In the genomic region with DNA sequence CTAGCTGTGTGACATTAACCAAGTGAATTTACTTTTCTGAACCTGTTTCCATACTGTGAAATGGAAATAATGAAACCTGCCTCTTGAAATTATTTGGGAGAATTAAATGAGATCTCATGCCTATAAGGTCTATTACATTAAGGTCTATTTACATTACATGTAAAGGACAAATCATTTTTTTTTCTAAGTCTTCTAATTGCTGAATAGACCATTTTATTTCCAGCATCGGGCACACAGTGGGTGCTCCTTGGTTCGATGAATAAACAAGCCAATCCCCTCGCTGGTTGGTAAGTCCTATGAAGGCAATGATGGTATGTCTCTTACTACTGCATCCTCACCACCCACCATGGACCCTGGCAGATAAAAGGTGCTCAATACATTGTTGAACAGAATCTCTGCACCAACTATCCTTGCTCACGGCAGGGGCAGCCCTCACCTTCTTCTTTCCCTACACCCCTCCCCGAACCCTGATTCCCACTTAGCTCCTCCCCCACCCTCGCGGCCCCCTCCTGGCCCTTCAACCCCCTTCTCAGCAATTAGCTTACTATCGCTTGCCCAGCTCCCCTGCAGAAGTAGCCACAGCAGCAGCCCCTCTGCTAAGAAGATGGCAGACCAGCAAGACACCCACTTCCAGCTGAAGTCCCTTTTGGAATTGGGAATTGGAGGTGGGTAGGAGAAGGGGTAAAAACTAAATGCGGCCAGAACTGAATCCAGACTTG, we compare ENCODE assay signal across 12 cellular contexts. TPM values are rescaled to one million over a fixed set of nuclear protein-coding genes. Genes with fewer than 3 reads are reported as not detected.
DNase-seq lines count a peak whose midpoint lies in the region; ATAC-seq, FAIRE-seq and TF ChIP-seq lines count a peak whose summit lies in the region.
"Had no signal": no experiment of that assay in that cellular context is flagged by ENCODE, and none has a peak within 500 bp of the region (broad histone marks: within the 10 kb centered on the region; RNA-seq: fewer than 3 reads in every experiment).

No MANE protein-coding gene starts in this region.

- H3K4ac ChIP-seq in neuronal stem cell (ENCODE audit: low read length): no peak overlapping the region

- 66% methylated on average over 6 of the region's 9 CpGs for WGBS in A549 (ENCODE audit: missing lambda C conversion rate)
- 8% methylated on average over 2 to 5 of the region's 9 CpGs for WGBS in gastroesophageal sphincter (ENCODE audit: low coverage in 1 of 2), 2 donors
- no CpG with 5 or more reads among the region's 9 CpGs for WGBS in neuronal stem cell (ENCODE audit: extremely low coverage in 2 of 2, insufficient read length in 2 of 2, insufficient replicate concordance in 1 of 2), 2 donors

- H3K18ac ChIP-seq in neuronal stem cell (ENCODE audit: low read length): peak overlapping the region; percentile 68

- no peak overlapping the region for H3K23ac ChIP-seq in neuronal stem cell (ENCODE audit: low read depth, low read length, poor library complexity)

- no peak for ATAC-seq in A549
- ATAC-seq in Panc1: no peak
- ATAC-seq in gastroesophageal sphincter: no peak
- ATAC-seq in activated CD4-positive, CD25-positive, alpha-beta regulatory T cell treated with anti-CD3 and anti-CD28 coated beads, Interleukin-2, amount 50 U/mL, for 24 hours: no peak
- ATAC-seq in GM21717 (IDR thresholded peaks at IDR 0.05; ENCODE audit: unreplicated experiment): no peak

- H3K9ac ChIP-seq in neuronal stem cell (ENCODE audit: low read depth, low read length, poor library complexity): no peak overlapping the region
- H3K9ac ChIP-seq: BLaER1 treated with 17β-estradiol and CSF1 and Interleukin-3, amounts not matched to agents 10 nM and 100 nM had no signal

- H3K14ac ChIP-seq in neuronal stem cell (ENCODE audit: low read length): no peak overlapping the region

- peak overlapping the region; percentile 67 for H2BK5ac ChIP-seq in neuronal stem cell (ENCODE audit: low read length)

- H3K79me1 ChIP-seq in neuronal stem cell (ENCODE audit: low read depth, low read length): peaks cover 14% of the 10 kb centered on the region

- TF ChIP-seq CTCF in A549 (IDR thresholded peaks at IDR 0.05) (no peak), Panc1 (IDR thresholded peaks at IDR 0.05) (no peak), gastroesophageal sphincter (IDR thresholded peaks at IDR 0.05) (no peak)

- H3K9me3 ChIP-seq in A549: no peaks in the 10 kb centered on the region
- H3K9me3 ChIP-seq in Panc1 (ENCODE audit: control insufficient read depth, insufficient read depth, low read depth, low read length): no peaks in the 10 kb centered on the region
- no peaks in the 10 kb centered on the region for H3K9me3 ChIP-seq in gastroesophageal sphincter
- no peaks in the 10 kb centered on the region for H3K9me3 ChIP-seq in neuronal stem cell (replicated peaks in 1 of 2; ENCODE audit: control insufficient read depth in 2 of 2, insufficient read depth in 1 of 2, low read depth in 1 of 2, low read length in 2 of 2)
- H3K9me3 ChIP-seq: BLaER1 treated with 17β-estradiol and CSF1 and Interleukin-3, amounts not matched to agents 10 nM and 100 nM had no signal

- FAIRE-seq in A549 (lab: Jason Lieb, UNC): no peak
- FAIRE-seq: endometrium had no signal

- DNase-seq in A549 (ENCODE audit: low read depth in 1 of 2, low spot score in 1 of 2) (no peak), Panc1 (ENCODE audit: low read depth, low spot score) (no peak), neuronal stem cell (ENCODE audit: low spot score) (no peak), GM19238 (ENCODE audit: insufficient read length, low spot score) (no peak)
- DNase-seq in activated naive CD4-positive, alpha-beta T cell (lab: John Stamatoyannopoulos, UW): no peak
- DNase-seq: naive B cell, NCI-H2171 had no signal

- no peak overlapping the region for H4K8ac ChIP-seq in neuronal stem cell (ENCODE audit: low read depth, low read length)

- H2AK5ac ChIP-seq in neuronal stem cell (ENCODE audit: low read depth, low read length): peak overlapping the region; percentile 98

- no TSS peak for BruUV-seq in Panc1 (replicated peaks; lab: Mats Ljungman, UMichigan)

- H2AFZ ChIP-seq in neuronal stem cell (ENCODE audit: low read length): no peak overlapping the region

- no peak for TF ChIP-seq RAD21 in A549 (conservative IDR thresholded peaks at IDR 0.05 in 1 of 2, IDR thresholded peaks at IDR 0.05 in 1 of 2)

- H2BK15ac ChIP-seq in neuronal stem cell (ENCODE audit: low read length): peak overlapping the region; percentile 97

- TF ChIP-seq POLR2A in A549 (IDR thresholded peaks at IDR 0.05; ENCODE audit: low read length): no peak
- TF ChIP-seq POLR2A in gastroesophageal sphincter (IDR thresholded peaks at IDR 0.05): no peak

- no peak overlapping the region for H2BK12ac ChIP-seq in neuronal stem cell (ENCODE audit: low read length)

- peak overlapping the region; percentile 98 for H2BK120ac ChIP-seq in neuronal stem cell (ENCODE audit: low read depth, low read length)

- H3K27me3 ChIP-seq in Panc1 (ENCODE audit: control insufficient read depth, insufficient read depth, low read length) (peaks cover 7% of the 10 kb centered on the region), gastroesophageal sphincter (peaks cover 85% of the 10 kb centered on the region), neuronal stem cell (ENCODE audit: control insufficient read depth in 3 of 3, insufficient read depth in 3 of 3, low read depth in 1 of 3, low read length in 3 of 3) (peaks cover 0 to 8% (median 0%) of the 10 kb centered on the region in 3 experiments)

- no peak overlapping the region for H3K27ac ChIP-seq in A549
- no peak overlapping the region for H3K27ac ChIP-seq in Panc1 (ENCODE audit: low read length)
- H3K27ac ChIP-seq in gastroesophageal sphincter: peak overlapping the region in 3 of 4 donors; percentile 57 to 85 (median 81)
- no peak overlapping the region for H3K27ac ChIP-seq in neuronal stem cell (replicated peaks; ENCODE audit: low read length)
- H3K27ac ChIP-seq: BLaER1 treated with 17β-estradiol and CSF1 and Interleukin-3, amounts not matched to agents 10 nM and 100 nM had no signal

- no peak for TF ChIP-seq EP300 in A549 (IDR thresholded peaks at IDR 0.05)
- TF ChIP-seq EP300 in gastroesophageal sphincter (IDR thresholded peaks at IDR 0.05): no peak

- POLR2A ChIA-PET in A549 (lab: Yijun Ruan, JAX) (no interaction called here), Panc1 (lab: Charles Lee) (no interaction called here)

- H3K4me3 ChIP-seq in A549 (no peak overlapping the region; the same call in 1 of the 3 replicates), Panc1 (ENCODE audit: low read depth in 2 of 2, low read length in 2 of 2) (peak overlapping the region; percentile 45 to 46; a peak in 3 of 4 replicates), gastroesophageal sphincter (peak overlapping the region; percentile 22 to 80), neuronal stem cell (ENCODE audit: low read length in 2 of 2) (peak overlapping the region; percentile 69 to 89)

- CTCF ChIA-PET in A549 (lab: Yijun Ruan, JAX): interaction anchor here (1.2 to 12.7 kb wide), 5 partner anchors 86 to 210 kb away, joined by 3 to 424 read pairs (median 5); no protein-coding TSS in a partner anchor
- CTCF ChIA-PET in Panc1 (lab: Charles Lee): no interaction called here

- no peaks in the 10 kb centered on the region; the same call in 1 of the 2 replicates for H3K36me3 ChIP-seq in Panc1 (ENCODE audit: control insufficient read depth, insufficient read depth, low read length)
- H3K36me3 ChIP-seq in gastroesophageal sphincter: no peaks in the 10 kb centered on the region
- H3K36me3 ChIP-seq in neuronal stem cell (replicated peaks in 1 of 2; ENCODE audit: control insufficient read depth in 2 of 2, insufficient read depth in 2 of 2, low read length in 2 of 2): peaks cover 0 to 5% of the 10 kb centered on the region in 2 donors
- H3K36me3 ChIP-seq: BLaER1 treated with 17β-estradiol and CSF1 and Interleukin-3, amounts not matched to agents 10 nM and 100 nM had no signal

- intact Hi-C loops in Panc1 (cut with micrococcal nuclease; ENCODE audit: unreplicated experiment): no loop called here

- no peak overlapping the region for H4K91ac ChIP-seq in neuronal stem cell (ENCODE audit: low read depth, low read length, poor library complexity)

- in situ Hi-C loops in Panc1 (cut with HindIII; ENCODE audit: low pct_unique_long_range_greater_than_20kb, low sequenced_read_pairs): no loop called here

- peak overlapping the region; percentile 88; the same call in 1 of the 3 replicates for H3K4me2 ChIP-seq in A549
- H3K4me2 ChIP-seq in neuronal stem cell (ENCODE audit: insufficient read depth, low read length, poor library complexity, severe bottlenecking): peak overlapping the region; percentile 99

- peaks cover 16% of the 10 kb centered on the region for H3K4me1 ChIP-seq in A549
- peaks cover 14% of the 10 kb centered on the region for H3K4me1 ChIP-seq in Panc1 (ENCODE audit: control insufficient read depth, insufficient read depth, low read length)
- H3K4me1 ChIP-seq in gastroesophageal sphincter: peaks cover 0 to 77% (median 16%) of the 10 kb centered on the region in 3 donors
- peaks cover 31 to 47% of the 10 kb centered on the region in 2 donors for H3K4me1 ChIP-seq in neuronal stem cell (ENCODE audit: control insufficient read depth in 2 of 2, insufficient read depth in 1 of 2, low read depth in 1 of 2, low read length in 2 of 2)

TF ChIP-seq in A549, 52 proteins besides CTCF, POLR2A, EP300 and RAD21:
- peak; percentile 38 for TF ChIP-seq MAFK (IDR thresholded peaks at IDR 0.05; ENCODE audit: partially characterized antibody)
- no peak for TF ChIP-seq NPAS2 (CRISPR knock-in tag; IDR thresholded peaks at IDR 0.05; ENCODE audit: borderline replicate concordance)

RNA-seq across cellular contexts. Expression of gene PCDH1, which starts 3.0 kb away (rescaled TPM):
- polyA plus RNA-seq in A549 (2011; rRNA removed) (2.9 and 3.9 TPM in 2 replicates), A549 (2017; fragmentation: RNase III; extraction: RNeasy Plus Mini Kit Qiagen cat#74134 plus additional on column Dnase treatment) (0.41 to 0.57 TPM (median 0.41 TPM) in 3 replicates)
- 0.52 TPM in 2 replicates for polyA plus RNA-seq in A549 (2012; cell fraction: cytosol; rRNA removed)
- polyA plus RNA-seq in A549 (2012; cell fraction: nucleus; rRNA removed): 1.1 and 1.5 TPM in 2 replicates
- polyA minus RNA-seq in A549 (2011; rRNA and poly(A)+ RNA removed): 10.5 and 13.7 TPM in 2 replicates
- total RNA-seq in Panc1 (2021; ENCODE audit: unreplicated experiment) (9.0 TPM), gastroesophageal sphincter (10 to 100 TPM; 23.0 to 52.8 (median 30.9) TPM)
- polyA plus RNA-seq in Panc1 (2012; ENCODE audit: insufficient read length): 3.9 TPM
- 7.6 TPM for polyA plus RNA-seq in neuronal stem cell (2013, experiment 1 of 2)
- polyA plus RNA-seq in neuronal stem cell (2013, experiment 2 of 2): 7.7 TPM

RNA-seq across cellular contexts. Expression of gene DELE1, which starts 48.5 kb away (rescaled TPM):
- 60.1 and 72.2 TPM in 2 replicates for polyA plus RNA-seq in A549 (2011; rRNA removed)
- 70.3 and 84.5 TPM in 2 replicates for polyA plus RNA-seq in A549 (2012; cell fraction: cytosol; rRNA removed)
- 170 and 172 TPM in 2 replicates for polyA plus RNA-seq in A549 (2012; cell fraction: nucleus; rRNA removed)
- polyA plus RNA-seq in A549 (2017; fragmentation: RNase III; extraction: RNeasy Plus Mini Kit Qiagen cat#74134 plus additional on column Dnase treatment): 40.4 to 43.5 TPM (median 41.2 TPM) in 3 replicates
- 74.3 and 83.8 TPM in 2 replicates for polyA minus RNA-seq in A549 (2011; rRNA and poly(A)+ RNA removed)
- 78.4 TPM for total RNA-seq in Panc1 (2021; ENCODE audit: unreplicated experiment)
- 85.5 TPM for polyA plus RNA-seq in Panc1 (2012; ENCODE audit: insufficient read length)
- total RNA-seq in gastroesophageal sphincter: 10 to 100 TPM; 38.8 to 92.3 (median 62.5) TPM
- 40.3 TPM for polyA plus RNA-seq in neuronal stem cell (2013, experiment 1 of 2)
- polyA plus RNA-seq in neuronal stem cell (2013, experiment 2 of 2): 38.7 TPM

Comparison
In these comparisons a context has a peak if more than half of its experiments do, and no peak if none do; other contexts are left out.
1. H3K27ac ChIP-seq: peak in gastroesophageal sphincter (3 of 4); none in A549 (0 of 2), Panc1 (single experiment) and neuronal stem cell (single experiment).